1 cellular context compared by ENCODE assay signal in the genomic region with DNA sequence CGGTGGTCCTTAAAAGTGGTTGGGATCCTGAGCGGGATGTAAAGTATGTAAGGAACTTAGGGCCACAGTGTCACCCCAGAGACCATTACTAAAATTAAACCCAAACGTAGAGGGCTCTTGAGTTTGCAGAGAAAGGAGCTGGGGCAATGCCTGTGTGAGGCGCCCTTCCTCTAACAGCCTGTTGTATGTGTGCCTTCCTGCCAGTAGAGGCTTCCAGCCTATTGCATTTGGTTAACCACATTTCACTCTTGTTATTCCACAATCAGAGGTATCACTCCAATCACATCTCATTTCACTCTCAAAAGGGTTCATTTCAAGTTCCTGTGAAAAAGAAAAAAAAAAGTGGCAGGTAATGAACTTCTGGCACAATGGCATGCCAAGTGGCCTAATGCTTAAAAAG.
TF ChIP-seq lines count a peak whose summit lies in the region.

No MANE protein-coding gene starts in this region.

TF ChIP-seq in WTC11, 78 proteins besides CTCF, POLR2A, EP300 and RAD21 (continued from another document):
- TF ChIP-seq, protein P1, sequence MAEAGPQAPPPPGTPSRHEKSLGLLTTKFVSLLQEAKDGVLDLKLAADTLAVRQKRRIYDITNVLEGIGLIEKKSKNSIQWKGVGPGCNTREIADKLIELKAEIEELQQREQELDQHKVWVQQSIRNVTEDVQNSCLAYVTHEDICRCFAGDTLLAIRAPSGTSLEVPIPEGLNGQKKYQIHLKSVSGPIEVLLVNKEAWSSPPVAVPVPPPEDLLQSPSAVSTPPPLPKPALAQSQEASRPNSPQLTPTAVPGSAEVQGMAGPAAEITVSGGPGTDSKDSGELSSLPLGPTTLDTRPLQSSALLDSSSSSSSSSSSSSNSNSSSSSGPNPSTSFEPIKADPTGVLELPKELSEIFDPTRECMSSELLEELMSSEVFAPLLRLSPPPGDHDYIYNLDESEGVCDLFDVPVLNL (CRISPR knock-in tag; IDR thresholded peaks at IDR 0.05; ENCODE audit: borderline replicate concordance, low read depth), result no peak
- TF ChIP-seq NFYB (CRISPR knock-in tag; conservative IDR thresholded peaks at IDR 0.05; ENCODE audit: low read depth), result no peak
- TF ChIP-seq, protein P2, sequence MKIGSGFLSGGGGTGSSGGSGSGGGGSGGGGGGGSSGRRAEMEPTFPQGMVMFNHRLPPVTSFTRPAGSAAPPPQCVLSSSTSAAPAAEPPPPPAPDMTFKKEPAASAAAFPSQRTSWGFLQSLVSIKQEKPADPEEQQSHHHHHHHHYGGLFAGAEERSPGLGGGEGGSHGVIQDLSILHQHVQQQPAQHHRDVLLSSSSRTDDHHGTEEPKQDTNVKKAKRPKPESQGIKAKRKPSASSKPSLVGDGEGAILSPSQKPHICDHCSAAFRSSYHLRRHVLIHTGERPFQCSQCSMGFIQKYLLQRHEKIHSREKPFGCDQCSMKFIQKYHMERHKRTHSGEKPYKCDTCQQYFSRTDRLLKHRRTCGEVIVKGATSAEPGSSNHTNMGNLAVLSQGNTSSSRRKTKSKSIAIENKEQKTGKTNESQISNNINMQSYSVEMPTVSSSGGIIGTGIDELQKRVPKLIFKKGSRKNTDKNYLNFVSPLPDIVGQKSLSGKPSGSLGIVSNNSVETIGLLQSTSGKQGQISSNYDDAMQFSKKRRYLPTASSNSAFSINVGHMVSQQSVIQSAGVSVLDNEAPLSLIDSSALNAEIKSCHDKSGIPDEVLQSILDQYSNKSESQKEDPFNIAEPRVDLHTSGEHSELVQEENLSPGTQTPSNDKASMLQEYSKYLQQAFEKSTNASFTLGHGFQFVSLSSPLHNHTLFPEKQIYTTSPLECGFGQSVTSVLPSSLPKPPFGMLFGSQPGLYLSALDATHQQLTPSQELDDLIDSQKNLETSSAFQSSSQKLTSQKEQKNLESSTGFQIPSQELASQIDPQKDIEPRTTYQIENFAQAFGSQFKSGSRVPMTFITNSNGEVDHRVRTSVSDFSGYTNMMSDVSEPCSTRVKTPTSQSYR (CRISPR knock-in tag; IDR thresholded peaks at IDR 0.05), result no peak
- TF ChIP-seq ZNF138 (CRISPR knock-in tag; conservative IDR thresholded peaks at IDR 0.05), result no peak
